ENCODE assay signal across 21 cellular contexts in the genomic region with DNA sequence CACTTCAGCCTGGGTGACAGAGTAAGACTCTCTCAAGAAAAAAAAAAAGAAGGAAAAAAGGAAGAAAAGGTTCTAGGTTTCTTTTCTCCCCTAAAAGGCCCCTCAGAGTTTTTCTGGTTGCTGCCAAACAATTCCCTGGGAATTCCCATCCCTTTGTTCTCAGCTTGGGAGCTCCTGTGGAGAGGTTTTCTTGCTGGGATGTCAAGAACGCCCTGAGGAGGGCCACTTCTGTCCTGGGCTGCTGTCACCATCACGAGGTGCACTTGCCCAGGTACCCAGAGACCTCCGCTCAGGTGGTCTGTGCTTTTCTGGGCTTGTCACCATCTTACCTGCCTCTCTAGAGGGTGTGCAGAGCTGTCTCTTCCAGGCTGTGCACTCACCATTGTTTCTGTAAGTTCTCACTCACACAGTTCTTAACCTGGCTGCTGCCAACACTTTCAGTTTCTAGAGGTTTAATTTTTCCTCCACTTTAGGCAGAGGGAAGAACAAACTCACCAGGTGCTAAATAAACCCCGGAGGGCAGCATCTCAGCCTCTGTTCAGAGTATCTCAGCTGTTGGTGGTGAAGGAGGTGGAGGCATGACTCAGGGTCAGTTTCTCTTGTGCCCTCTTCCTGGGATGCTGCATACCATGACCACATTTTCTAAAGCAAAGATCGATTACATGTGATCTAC. TPM values are rescaled to one million over a fixed set of nuclear protein-coding genes. Genes with fewer than 3 reads are reported as not detected.
DNase-seq lines count a peak whose midpoint lies in the region; ATAC-seq, FAIRE-seq and TF ChIP-seq lines count a peak whose summit lies in the region.
"Had no signal": no experiment of that assay in that cellular context is flagged by ENCODE, and none has a peak within 500 bp of the region (broad histone marks: within the 10 kb centered on the region; RNA-seq: fewer than 3 reads in every experiment).

No MANE protein-coding gene starts in this region.

- peak; percentile 59 to 60 for ATAC-seq in activated T-cell treated with anti-CD3 and anti-CD28 coated beads, Interleukin-2, amount 50 U/mL, for 72 hours (replicated peaks in 1 of 2)
- ATAC-seq in foreskin keratinocyte (peak; percentile 33), gastrocnemius medialis (no peak), HG02642 (IDR thresholded peaks at IDR 0.05; ENCODE audit: poor library complexity, unreplicated experiment) (no peak), HepG2 (no peak)

- no peaks in the 10 kb centered on the region for H3K9me3 Mint-ChIP-seq in activated T-cell treated with anti-CD3 and anti-CD28 coated beads, Interleukin-2, amount 50 U/mL, for 72 hours
- H3K9me3 Mint-ChIP-seq: activated naive CD4-positive, alpha-beta T cell treated with anti-CD3 and anti-CD28 coated beads, Interleukin-2, amount 50 U/mL, for 24 hours had no signal

- CTCF ChIA-PET in HepG2 (lab: Yijun Ruan, JAX; ENCODE audit: low intra/inter-chr PET ratio, low total read pairs): no interaction called here

- H3K4me3 ChIP-seq in MM.1S (ENCODE audit: low read length) (peak overlapping the region; percentile 26; the same call in 1 of the 2 replicates), gastrocnemius medialis (no peak overlapping the region), HepG2 (replicated peaks in 1 of 3; ENCODE audit: insufficient read depth in 1 of 3, low read depth in 2 of 3, low read length in 3 of 3) (no peak overlapping the region)
- H3K4me3 ChIP-seq: BLaER1, coronary artery had no signal

- TF ChIP-seq POLR2A in gastrocnemius medialis (IDR thresholded peaks at IDR 0.05) (no peak), HepG2 (IDR thresholded peaks at IDR 0.05; ENCODE audit: insufficient read depth in 1 of 2, low read depth in 2 of 2, low read length in 2 of 2) (no peak)

- peak overlapping the region; percentile 73 for H3K4me2 ChIP-seq in MM.1S (ENCODE audit: low read depth, low read length)
- H3K4me2 ChIP-seq in HepG2 (ENCODE audit: low read depth, low read length): no peak overlapping the region
- H3K4me2 ChIP-seq: BLaER1 had no signal

- POLR2A ChIA-PET in HepG2 (lab: Yijun Ruan, JAX): no interaction called here

- H3K9me3 ChIP-seq in MM.1S (replicated peaks; ENCODE audit: insufficient read depth, low read length): no peaks in the 10 kb centered on the region
- H3K9me3 ChIP-seq in gastrocnemius medialis: no peaks in the 10 kb centered on the region
- no peaks in the 10 kb centered on the region for H3K9me3 ChIP-seq in HepG2 (ENCODE audit: low read length)
- H3K9me3 ChIP-seq: BLaER1 had no signal

- H3K36me3 ChIP-seq in MM.1S (replicated peaks; ENCODE audit: insufficient read depth, low read length) (no peaks in the 10 kb centered on the region), gastrocnemius medialis (peaks cover 0 to 8% of the 10 kb centered on the region in 2 donors), HepG2 (replicated peaks in 1 of 2; ENCODE audit: control insufficient read depth in 1 of 2, insufficient read depth in 2 of 2, low read length in 2 of 2) (no peaks in the 10 kb centered on the region)
- H3K36me3 ChIP-seq: BLaER1 had no signal

- H3K4me3 Mint-ChIP-seq in activated T-cell treated with anti-CD3 and anti-CD28 coated beads, Interleukin-2, amount 50 U/mL, for 72 hours: peak overlapping the region in 1 of 2 donors; percentile 38
- H3K4me3 Mint-ChIP-seq: activated naive CD4-positive, alpha-beta T cell treated with anti-CD3 and anti-CD28 coated beads, Interleukin-2, amount 50 U/mL, for 24 hours had no signal

- WGBS in HepG2 (ENCODE audit: low lambda C conversion rate): 1% methylated on average over 4 of the region's 5 CpGs

- no peaks in the 10 kb centered on the region for H3K9me2 ChIP-seq in MM.1S (replicated peaks; ENCODE audit: insufficient read depth, low read length)

- H4K20me1 ChIP-seq in MM.1S (ENCODE audit: insufficient read depth, low read length): no peaks in the 10 kb centered on the region
- no peaks in the 10 kb centered on the region for H4K20me1 ChIP-seq in HepG2 (ENCODE audit: insufficient read depth, low read length)
- H4K20me1 ChIP-seq: BLaER1 had no signal

- H3K4me1 Mint-ChIP-seq in activated T-cell treated with anti-CD3 and anti-CD28 coated beads, Interleukin-2, amount 50 U/mL, for 72 hours (ENCODE audit: low read depth): peaks cover 20% of the 10 kb centered on the region
- H3K4me1 Mint-ChIP-seq: activated naive CD4-positive, alpha-beta T cell treated with anti-CD3 and anti-CD28 coated beads, Interleukin-2, amount 50 U/mL, for 24 hours had no signal

- no peak for TF ChIP-seq EP300 in HepG2 (IDR thresholded peaks at IDR 0.05; ENCODE audit: low read depth in 2 of 2, low read length in 2 of 2)
- no peak for TF ChIP-seq EP300 in HepG2 (CRISPR knock-in tag; IDR thresholded peaks at IDR 0.05; ENCODE audit: borderline replicate concordance)

- peak overlapping the region; percentile 19; the same call in 1 of the 2 replicates for H3K27ac ChIP-seq in MM.1S (ENCODE audit: low read length)
- H3K27ac ChIP-seq in foreskin keratinocyte: no peak overlapping the region
- H3K27ac ChIP-seq in gastrocnemius medialis: peak overlapping the region; percentile 92 to 100 (median 98)
- H3K27ac ChIP-seq in HepG2 (ENCODE audit: extremely low read length, insufficient read depth, low read length): no peak overlapping the region
- H3K27ac ChIP-seq: BLaER1, coronary artery had no signal

- H3K27me3 ChIP-seq in MM.1S (replicated peaks; ENCODE audit: insufficient read depth, low read length): no peaks in the 10 kb centered on the region
- H3K27me3 ChIP-seq in foreskin keratinocyte: peaks cover 44% of the 10 kb centered on the region
- no peaks in the 10 kb centered on the region for H3K27me3 ChIP-seq in gastrocnemius medialis
- peaks cover 1 to 8% of the 10 kb centered on the region in 2 experiments; a peak in 1 of 5 replicates for H3K27me3 ChIP-seq in HepG2 (ENCODE audit: control insufficient read depth in 1 of 2, insufficient read depth in 2 of 2, low read length in 2 of 2)
- H3K27me3 ChIP-seq: BLaER1 had no signal

- H3K27ac Mint-ChIP-seq in activated T-cell treated with anti-CD3 and anti-CD28 coated beads, Interleukin-2, amount 50 U/mL, for 72 hours: no peak overlapping the region
- H3K27ac Mint-ChIP-seq: activated naive CD4-positive, alpha-beta T cell treated with anti-CD3 and anti-CD28 coated beads, Interleukin-2, amount 50 U/mL, for 24 hours had no signal

- peaks cover 10% of the 10 kb centered on the region for H3F3A ChIP-seq in MM.1S (ENCODE audit: insufficient read depth, low read length)

- intact Hi-C loops in gastrocnemius medialis (cut with DNase I; ENCODE audit: low total_unique reads) (no loop called here), HepG2 (cut with micrococcal nuclease; ENCODE audit: unreplicated experiment) (no loop called here)

- in situ Hi-C loops in gastrocnemius medialis (cut with MboI; ENCODE audit: low sequenced_read_pairs in 4 of 4) (loop anchor here in 2 of 4 donors (25.0 kb wide), 2 partner anchors 443 to 468 kb away; a partner anchor contains a TSS), HepG2 (cut with HindIII; ENCODE audit: extremely low pct_ligation_motif_present, low pct_unique_long_range_greater_than_20kb) (loop anchor here (25.0 kb wide), 1 partner anchor 218 kb away; a partner anchor contains a TSS)

- FAIRE-seq in HepG2 (lab: Jason Lieb, UNC): no peak

- H3K79me2 ChIP-seq in MM.1S (ENCODE audit: low read length) (no peaks in the 10 kb centered on the region), HepG2 (ENCODE audit: insufficient read depth, low read length) (no peaks in the 10 kb centered on the region)

- H3K9ac ChIP-seq in MM.1S (ENCODE audit: low read length) (no peak overlapping the region), HepG2 (ENCODE audit: insufficient read depth, low read depth, low read length) (no peak overlapping the region)
- H3K9ac ChIP-seq: BLaER1 had no signal

- TF ChIP-seq RAD21 in HepG2 (CRISPR knock-in tag; IDR thresholded peaks at IDR 0.05): no peak

- no TSS peak for BruUV-seq in HepG2 (replicated peaks; lab: Mats Ljungman, UMichigan)

- H2AFZ ChIP-seq in MM.1S (ENCODE audit: low read length) (peak overlapping the region; percentile 28; the same call in 1 of the 2 replicates), HepG2 (ENCODE audit: low read length) (no peak overlapping the region)

- peaks cover 12% of the 10 kb centered on the region for H3K27me3 Mint-ChIP-seq in activated T-cell treated with anti-CD3 and anti-CD28 coated beads, Interleukin-2, amount 50 U/mL, for 72 hours (ENCODE audit: low read depth)
- H3K27me3 Mint-ChIP-seq: activated naive CD4-positive, alpha-beta T cell treated with anti-CD3 and anti-CD28 coated beads, Interleukin-2, amount 50 U/mL, for 24 hours had no signal

- peaks cover 0 to 2% of the 10 kb centered on the region in 2 donors for H3K36me3 Mint-ChIP-seq in activated T-cell treated with anti-CD3 and anti-CD28 coated beads, Interleukin-2, amount 50 U/mL, for 72 hours (ENCODE audit: insufficient read depth in 2 of 2)
- H3K36me3 Mint-ChIP-seq: activated naive CD4-positive, alpha-beta T cell treated with anti-CD3 and anti-CD28 coated beads, Interleukin-2, amount 50 U/mL, for 24 hours had no signal

- no peak for DNase-seq in activated T-cell treated with anti-CD3 and anti-CD28 coated beads, Interleukin-2, amount 50 U/mL, for 72 hours
- no peak for DNase-seq in activated T-cell treated with anti-CD3 and anti-CD28 coated beads, Interleukin-2, amount 50 U/mL, for 1 hour
- DNase-seq in MM.1S (peak; percentile 74), foreskin keratinocyte (peak in 1 of 2 donors; percentile 41), gastrocnemius medialis (peak in 1 of 2 donors; percentile 22), GM10266 (ENCODE audit: extremely low spot score) (no peak), HepG2 (ENCODE audit: low spot score) (no peak)
- DNase-seq: activated T-cell treated with anti-CD3 and anti-CD28 coated beads, Interleukin-2, amount 50 U/mL, for 48 hours; NCI-H187; NCI-H69; stimulated activated CD4-positive, alpha-beta T cell treated with anti-CD3 and anti-CD28 coated beads, Interleukin-15, amount 100 ng/mL, for 24 hours had no signal

- no peak for TF ChIP-seq CTCF in MM.1S (IDR thresholded peaks at IDR 0.05; ENCODE audit: low read length)
- no peak for TF ChIP-seq CTCF in foreskin keratinocyte (conservative IDR thresholded peaks at IDR 0.05)
- no peak for TF ChIP-seq CTCF in gastrocnemius medialis (IDR thresholded peaks at IDR 0.05 in 4 of 5, conservative IDR thresholded peaks at IDR 0.05 in 1 of 5)
- no peak for TF ChIP-seq CTCF in GM10266 (IDR thresholded peaks at IDR 0.05; ENCODE audit: control insufficient read depth, insufficient read depth, low read depth, missing control alignments)
- no peak for TF ChIP-seq CTCF in HepG2 (CRISPR knock-in tag; IDR thresholded peaks at IDR 0.05)

- H3K4me1 ChIP-seq in MM.1S (ENCODE audit: low read length) (peaks cover 18% of the 10 kb centered on the region; the same call in 1 of the 2 replicates), foreskin keratinocyte (no peaks in the 10 kb centered on the region), gastrocnemius medialis (peaks cover 50 to 54% of the 10 kb centered on the region in 2 donors), HepG2 (ENCODE audit: insufficient read depth, low read length) (no peaks in the 10 kb centered on the region)
- H3K4me1 ChIP-seq: BLaER1 had no signal

RNA-seq across cellular contexts. Expression of a gene that starts 2.4 kb away (rescaled TPM):
- total RNA-seq in activated T-cell treated with anti-CD3 and anti-CD28 coated beads, Interleukin-2, amount 50 U/mL, for 72 hours: not detected
- total RNA-seq in foreskin keratinocyte (not detected in 2 replicates), gastrocnemius medialis (1,000 to 10,000 TPM in 1 of 4 donors, 100 to 1,000 TPM in 3; 597 to 1,192 (median 930) TPM), HepG2 (2016; rRNA removed; fragmentation: Illumina TruSeq; extraction: Trizol) (not detected in 2 replicates)
- polyA plus RNA-seq in foreskin keratinocyte (not detected in 2 replicates), HepG2 (2011; rRNA removed) (not detected in 2 replicates)
- not detected in 2 replicates for total RNA-seq in HepG2 (2016; cell fraction: cytosol; rRNA removed; fragmentation: Illumina TruSeq; extraction: Trizol; ENCODE audit: low read depth)
- not detected in 2 replicates for total RNA-seq in HepG2 (2016; cell fraction: insoluble cytoplasmic fraction; rRNA removed; fragmentation: Illumina TruSeq; extraction: Trizol)
- not detected in 2 replicates for total RNA-seq in HepG2 (2016; cell fraction: membrane; rRNA removed; fragmentation: Illumina TruSeq; extraction: Trizol)
- not detected in 2 replicates for total RNA-seq in HepG2 (2016; cell fraction: nucleus; rRNA removed; fragmentation: Illumina TruSeq; extraction: Trizol)
- not detected in 2 replicates for polyA plus RNA-seq in HepG2 (2011; cell fraction: cytosol; rRNA removed)
- polyA plus RNA-seq in HepG2 (2011; cell fraction: nucleus; rRNA removed): not detected in 2 replicates
- not detected in 2 replicates for polyA plus RNA-seq in HepG2 (2012)
- polyA plus RNA-seq in HepG2 (2016; cell fraction: cytosol; fragmentation: Illumina TruSeq; extraction: Trizol; ENCODE audit: low read depth): not detected in 2 replicates
- not detected in 2 replicates for polyA plus RNA-seq in HepG2 (2016; cell fraction: insoluble cytoplasmic fraction; fragmentation: Illumina TruSeq; extraction: Trizol; ENCODE audit: low read depth)
- not detected in 2 replicates for polyA plus RNA-seq in HepG2 (2016; cell fraction: membrane; fragmentation: Illumina TruSeq; extraction: Trizol; ENCODE audit: low read depth)
- polyA plus RNA-seq in HepG2 (2016; cell fraction: nucleus; fragmentation: Illumina TruSeq; extraction: Trizol; ENCODE audit: insufficient read depth, low read depth): not detected in 2 replicates
- polyA minus RNA-seq in HepG2 (2011; rRNA and poly(A)+ RNA removed; ENCODE audit: low replicate concordance): not detected in 2 replicates
- polyA minus RNA-seq in HepG2 (2011; cell fraction: cytosol; rRNA and poly(A)+ RNA removed): not detected in 2 replicates
- not detected in 2 replicates for polyA minus RNA-seq in HepG2 (2011; cell fraction: nucleus; rRNA and poly(A)+ RNA removed)
- total RNA-seq: lower leg skin; MCF 10A; OCI-LY7; omental fat pad; T-helper 1 cell treated with Interleukin-12 subunit alpha and Interleukin-12 subunit beta and Interleukin-4 antibody, amounts not matched to agents 30 ng/mL and 1 ng/mL, for 36 hours; temporal lobe had no signal

RNA-seq across cellular contexts. Expression of a gene that starts 12.1 kb away (rescaled TPM):
- total RNA-seq in activated T-cell treated with anti-CD3 and anti-CD28 coated beads, Interleukin-2, amount 50 U/mL, for 72 hours: under 1 TPM; 0.38 to 0.53 TPM
- total RNA-seq in foreskin keratinocyte (0.03 and 0.04 TPM in 2 replicates), gastrocnemius medialis (1 to 10 TPM in 3 of 4 donors, under 1 TPM in 1; 0.65 to 3.0 (median 1.5) TPM), HepG2 (2016; rRNA removed; fragmentation: Illumina TruSeq; extraction: Trizol) (not detected in 2 replicates)
- polyA plus RNA-seq in foreskin keratinocyte (0.02 and 0.03 TPM in 2 replicates), HepG2 (2011; rRNA removed) (0.03 and 0.04 TPM in 2 replicates)
- total RNA-seq in HepG2 (2016; cell fraction: cytosol; rRNA removed; fragmentation: Illumina TruSeq; extraction: Trizol; ENCODE audit: low read depth): 0.20 TPM in 1 of 2 replicates, not detected in the other
- not detected in 2 replicates for total RNA-seq in HepG2 (2016; cell fraction: insoluble cytoplasmic fraction; rRNA removed; fragmentation: Illumina TruSeq; extraction: Trizol)
- not detected in 2 replicates for total RNA-seq in HepG2 (2016; cell fraction: membrane; rRNA removed; fragmentation: Illumina TruSeq; extraction: Trizol)
- total RNA-seq in HepG2 (2016; cell fraction: nucleus; rRNA removed; fragmentation: Illumina TruSeq; extraction: Trizol): not detected in 2 replicates
- polyA plus RNA-seq in HepG2 (2011; cell fraction: cytosol; rRNA removed): 0.04 TPM in 1 of 2 replicates, not detected in the other
- not detected in 2 replicates for polyA plus RNA-seq in HepG2 (2011; cell fraction: nucleus; rRNA removed)
- polyA plus RNA-seq in HepG2 (2012): not detected in 2 replicates
- not detected in 2 replicates for polyA plus RNA-seq in HepG2 (2016; cell fraction: cytosol; fragmentation: Illumina TruSeq; extraction: Trizol; ENCODE audit: low read depth)
- polyA plus RNA-seq in HepG2 (2016; cell fraction: insoluble cytoplasmic fraction; fragmentation: Illumina TruSeq; extraction: Trizol; ENCODE audit: low read depth): not detected in 2 replicates
- polyA plus RNA-seq in HepG2 (2016; cell fraction: membrane; fragmentation: Illumina TruSeq; extraction: Trizol; ENCODE audit: low read depth): not detected in 2 replicates
- not detected in 2 replicates for polyA plus RNA-seq in HepG2 (2016; cell fraction: nucleus; fragmentation: Illumina TruSeq; extraction: Trizol; ENCODE audit: insufficient read depth, low read depth)
- polyA minus RNA-seq in HepG2 (2011; rRNA and poly(A)+ RNA removed; ENCODE audit: low replicate concordance): 0.12 TPM in 1 of 2 replicates, not detected in the other
- polyA minus RNA-seq in HepG2 (2011; cell fraction: cytosol; rRNA and poly(A)+ RNA removed): not detected in 2 replicates
- not detected in 2 replicates for polyA minus RNA-seq in HepG2 (2011; cell fraction: nucleus; rRNA and poly(A)+ RNA removed)

RNA-seq across cellular contexts. Expression of a gene that starts 28.8 kb away (rescaled TPM):
- total RNA-seq in activated T-cell treated with anti-CD3 and anti-CD28 coated beads, Interleukin-2, amount 50 U/mL, for 72 hours: 10 to 100 TPM; 11.2 to 12.2 TPM
- total RNA-seq in foreskin keratinocyte (6.1 TPM in 2 replicates), gastrocnemius medialis (10 to 100 TPM; 13.9 to 24.3 (median 19.4) TPM), HepG2 (2016; rRNA removed; fragmentation: Illumina TruSeq; extraction: Trizol) (13.0 and 22.3 TPM in 2 replicates)
- polyA plus RNA-seq in foreskin keratinocyte (6.4 and 6.9 TPM in 2 replicates), HepG2 (2011; rRNA removed) (10.8 and 11.9 TPM in 2 replicates)
- 2.5 and 3.1 TPM in 2 replicates for total RNA-seq in HepG2 (2016; cell fraction: cytosol; rRNA removed; fragmentation: Illumina TruSeq; extraction: Trizol; ENCODE audit: low read depth)
- total RNA-seq in HepG2 (2016; cell fraction: insoluble cytoplasmic fraction; rRNA removed; fragmentation: Illumina TruSeq; extraction: Trizol): 10.7 and 21.4 TPM in 2 replicates
- total RNA-seq in HepG2 (2016; cell fraction: membrane; rRNA removed; fragmentation: Illumina TruSeq; extraction: Trizol): 5.2 and 6.5 TPM in 2 replicates
- total RNA-seq in HepG2 (2016; cell fraction: nucleus; rRNA removed; fragmentation: Illumina TruSeq; extraction: Trizol): 20.2 and 21.0 TPM in 2 replicates
- polyA plus RNA-seq in HepG2 (2011; cell fraction: cytosol; rRNA removed): 6.1 and 8.8 TPM in 2 replicates
- 83.4 and 108 TPM in 2 replicates for polyA plus RNA-seq in HepG2 (2011; cell fraction: nucleus; rRNA removed)
- polyA plus RNA-seq in HepG2 (2012): 6.3 and 9.1 TPM in 2 replicates
- 1.9 and 2.5 TPM in 2 replicates for polyA plus RNA-seq in HepG2 (2016; cell fraction: cytosol; fragmentation: Illumina TruSeq; extraction: Trizol; ENCODE audit: low read depth)
- 13.4 and 15.6 TPM in 2 replicates for polyA plus RNA-seq in HepG2 (2016; cell fraction: insoluble cytoplasmic fraction; fragmentation: Illumina TruSeq; extraction: Trizol; ENCODE audit: low read depth)
- polyA plus RNA-seq in HepG2 (2016; cell fraction: membrane; fragmentation: Illumina TruSeq; extraction: Trizol; ENCODE audit: low read depth): 3.6 and 4.2 TPM in 2 replicates
- polyA plus RNA-seq in HepG2 (2016; cell fraction: nucleus; fragmentation: Illumina TruSeq; extraction: Trizol; ENCODE audit: insufficient read depth, low read depth): 51.3 and 57.5 TPM in 2 replicates
- 7.1 and 29.7 TPM in 2 replicates for polyA minus RNA-seq in HepG2 (2011; rRNA and poly(A)+ RNA removed; ENCODE audit: low replicate concordance)
- 6.3 and 6.8 TPM in 2 replicates for polyA minus RNA-seq in HepG2 (2011; cell fraction: cytosol; rRNA and poly(A)+ RNA removed)
- 19.5 and 24.3 TPM in 2 replicates for polyA minus RNA-seq in HepG2 (2011; cell fraction: nucleus; rRNA and poly(A)+ RNA removed)

RNA-seq across cellular contexts. Expression of a gene that starts 37.4 kb away (rescaled TPM):
- total RNA-seq in activated T-cell treated with anti-CD3 and anti-CD28 coated beads, Interleukin-2, amount 50 U/mL, for 72 hours: under 1 TPM; 0.05 to 0.14 TPM
- total RNA-seq in foreskin keratinocyte (not detected in 2 replicates), gastrocnemius medialis (not detected), HepG2 (2016; rRNA removed; fragmentation: Illumina TruSeq; extraction: Trizol) (not detected in 2 replicates)
- polyA plus RNA-seq in foreskin keratinocyte (not detected in 2 replicates), HepG2 (2011; rRNA removed) (not detected in 2 replicates)
- total RNA-seq in HepG2 (2016; cell fraction: cytosol; rRNA removed; fragmentation: Illumina TruSeq; extraction: Trizol; ENCODE audit: low read depth): not detected in 2 replicates
- total RNA-seq in HepG2 (2016; cell fraction: insoluble cytoplasmic fraction; rRNA removed; fragmentation: Illumina TruSeq; extraction: Trizol): not detected in 2 replicates
- not detected in 2 replicates for total RNA-seq in HepG2 (2016; cell fraction: membrane; rRNA removed; fragmentation: Illumina TruSeq; extraction: Trizol)
- total RNA-seq in HepG2 (2016; cell fraction: nucleus; rRNA removed; fragmentation: Illumina TruSeq; extraction: Trizol): not detected in 2 replicates
- not detected in 2 replicates for polyA plus RNA-seq in HepG2 (2011; cell fraction: cytosol; rRNA removed)
- not detected in 2 replicates for polyA plus RNA-seq in HepG2 (2011; cell fraction: nucleus; rRNA removed)
- polyA plus RNA-seq in HepG2 (2012): not detected in 2 replicates
- polyA plus RNA-seq in HepG2 (2016; cell fraction: cytosol; fragmentation: Illumina TruSeq; extraction: Trizol; ENCODE audit: low read depth): not detected in 2 replicates
- polyA plus RNA-seq in HepG2 (2016; cell fraction: insoluble cytoplasmic fraction; fragmentation: Illumina TruSeq; extraction: Trizol; ENCODE audit: low read depth): not detected in 2 replicates
- polyA plus RNA-seq in HepG2 (2016; cell fraction: membrane; fragmentation: Illumina TruSeq; extraction: Trizol; ENCODE audit: low read depth): not detected in 2 replicates
- not detected in 2 replicates for polyA plus RNA-seq in HepG2 (2016; cell fraction: nucleus; fragmentation: Illumina TruSeq; extraction: Trizol; ENCODE audit: insufficient read depth, low read depth)
- polyA minus RNA-seq in HepG2 (2011; rRNA and poly(A)+ RNA removed; ENCODE audit: low replicate concordance): not detected in 2 replicates
- polyA minus RNA-seq in HepG2 (2011; cell fraction: cytosol; rRNA and poly(A)+ RNA removed): not detected in 2 replicates
- polyA minus RNA-seq in HepG2 (2011; cell fraction: nucleus; rRNA and poly(A)+ RNA removed): not detected in 2 replicates
- total RNA-seq: lower leg skin; MCF 10A; OCI-LY7; T-helper 1 cell treated with Interleukin-12 subunit alpha and Interleukin-12 subunit beta and Interleukin-4 antibody, amounts not matched to agents 30 ng/mL and 1 ng/mL, for 36 hours; temporal lobe had no signal

RNA-seq across cellular contexts. Expression of a gene that starts 41.4 kb away (rescaled TPM):
- total RNA-seq in activated T-cell treated with anti-CD3 and anti-CD28 coated beads, Interleukin-2, amount 50 U/mL, for 72 hours: 1 to 10 TPM; 1.3 to 4.4 TPM
- total RNA-seq in foreskin keratinocyte: 18.2 and 19.7 TPM in 2 replicates
- polyA plus RNA-seq in foreskin keratinocyte: 34.6 and 34.8 TPM in 2 replicates
- 10 to 100 TPM in 1 of 4 donors, 1 to 10 TPM in 3; 4.6 to 14.4 (median 7.4) TPM for total RNA-seq in gastrocnemius medialis
- total RNA-seq in HepG2 (2016; rRNA removed; fragmentation: Illumina TruSeq; extraction: Trizol): 0.52 and 0.80 TPM in 2 replicates
- total RNA-seq in HepG2 (2016; cell fraction: cytosol; rRNA removed; fragmentation: Illumina TruSeq; extraction: Trizol; ENCODE audit: low read depth): 0.53 and 0.61 TPM in 2 replicates
- 0.31 and 0.87 TPM in 2 replicates for total RNA-seq in HepG2 (2016; cell fraction: insoluble cytoplasmic fraction; rRNA removed; fragmentation: Illumina TruSeq; extraction: Trizol)
- 0.72 and 0.80 TPM in 2 replicates for total RNA-seq in HepG2 (2016; cell fraction: membrane; rRNA removed; fragmentation: Illumina TruSeq; extraction: Trizol)
- 0.84 and 0.97 TPM in 2 replicates for total RNA-seq in HepG2 (2016; cell fraction: nucleus; rRNA removed; fragmentation: Illumina TruSeq; extraction: Trizol)
- polyA plus RNA-seq in HepG2 (2011; rRNA removed): 2.9 TPM in 2 replicates
- 2.2 and 2.6 TPM in 2 replicates for polyA plus RNA-seq in HepG2 (2011; cell fraction: cytosol; rRNA removed)
- 6.8 and 7.8 TPM in 2 replicates for polyA plus RNA-seq in HepG2 (2011; cell fraction: nucleus; rRNA removed)
- polyA plus RNA-seq in HepG2 (2012): 0.55 and 1.2 TPM in 2 replicates
- polyA plus RNA-seq in HepG2 (2016; cell fraction: cytosol; fragmentation: Illumina TruSeq; extraction: Trizol; ENCODE audit: low read depth): 1.5 and 2.0 TPM in 2 replicates
- 1.0 and 1.6 TPM in 2 replicates for polyA plus RNA-seq in HepG2 (2016; cell fraction: insoluble cytoplasmic fraction; fragmentation: Illumina TruSeq; extraction: Trizol; ENCODE audit: low read depth)
- polyA plus RNA-seq in HepG2 (2016; cell fraction: membrane; fragmentation: Illumina TruSeq; extraction: Trizol; ENCODE audit: low read depth): 1.6 and 2.4 TPM in 2 replicates
- polyA plus RNA-seq in HepG2 (2016; cell fraction: nucleus; fragmentation: Illumina TruSeq; extraction: Trizol; ENCODE audit: insufficient read depth, low read depth): 1.2 and 2.2 TPM in 2 replicates
- polyA minus RNA-seq in HepG2 (2011; rRNA and poly(A)+ RNA removed; ENCODE audit: low replicate concordance): 1.8 and 12.1 TPM in 2 replicates
- polyA minus RNA-seq in HepG2 (2011; cell fraction: cytosol; rRNA and poly(A)+ RNA removed): 1.4 and 3.0 TPM in 2 replicates
- polyA minus RNA-seq in HepG2 (2011; cell fraction: nucleus; rRNA and poly(A)+ RNA removed): 1.2 and 3.4 TPM in 2 replicates

Comparison
In these comparisons a context has a peak if more than half of its experiments do, and no peak if none do; other contexts are left out.
1. ATAC-seq: peak in activated T-cell treated with anti-CD3 and anti-CD28 coated beads, Interleukin-2, amount 50 U/mL, for 72 hours (2 of 2) and foreskin keratinocyte (single experiment); none in gastrocnemius medialis (0 of 2), HG02642 (single experiment) and HepG2 (single experiment).
2. H3K27ac ChIP-seq: peak in MM.1S (single experiment) and gastrocnemius medialis (4 of 4); none in foreskin keratinocyte (single experiment) and HepG2 (single experiment).
3. RNA of a gene that starts 2.4 kb away (total RNA-seq): 597 to 1,192 TPM in gastrocnemius medialis; not detected in activated T-cell treated with anti-CD3 and anti-CD28 coated beads, Interleukin-2, amount 50 U/mL, for 72 hours, not detected in foreskin keratinocyte and not detected in HepG2; every median in the first group is over 100 times any median in the second.